1 cellular context compared by ENCODE assay signal in genomic region chr7:11959121-11959520, GRCh38.
TF ChIP-seq lines count a peak whose summit lies in the region.

No MANE protein-coding gene starts in this region.

TF ChIP-seq in WTC11, 78 proteins besides CTCF, POLR2A, EP300 and RAD21 (continued from another document):
- TF ChIP-seq ZNF281 (CRISPR knock-in tag; IDR thresholded peaks at IDR 0.05) (no peak), GTF2I (CRISPR knock-in tag; conservative IDR thresholded peaks at IDR 0.05) (no peak)
TF ChIP-seq in WTC11: peak in this region for 0.
